ENCODE assay signal across 11 cellular contexts in the genomic region with DNA sequence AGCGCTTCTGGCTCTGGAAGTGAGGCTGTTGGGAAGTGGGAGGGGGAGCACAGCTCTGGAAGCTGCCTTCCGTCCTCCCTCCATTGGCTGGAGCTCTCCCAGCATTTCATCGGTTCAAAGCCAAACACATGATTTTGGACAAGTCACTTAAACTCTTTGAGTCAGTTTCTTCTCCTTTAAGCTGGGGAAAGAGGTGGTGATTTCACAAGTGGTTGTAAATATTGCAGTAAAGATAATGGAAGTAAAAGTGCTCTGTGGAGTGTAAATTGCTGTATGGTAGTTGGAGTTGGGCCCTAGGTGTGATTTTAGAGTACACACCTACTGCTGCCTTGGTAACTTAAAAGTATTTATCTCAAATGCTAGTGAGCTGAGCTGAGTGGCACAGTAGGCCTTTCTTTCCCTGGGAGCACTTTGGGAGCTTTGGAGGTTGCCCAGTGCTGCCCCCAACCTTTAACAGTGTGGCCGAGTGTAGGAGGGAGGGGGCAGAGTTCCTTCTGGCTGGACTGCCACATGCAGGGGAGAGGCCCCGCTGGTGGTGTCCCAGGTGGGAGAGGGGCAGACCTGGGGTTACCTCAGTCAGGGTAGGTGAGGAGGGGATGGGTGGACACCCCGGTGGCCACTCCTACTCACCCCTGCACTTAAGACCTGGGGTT. TPM values are rescaled to one million over a fixed set of nuclear protein-coding genes. Genes with fewer than 3 reads are reported as not detected.
DNase-seq lines count a peak whose midpoint lies in the region; FAIRE-seq and TF ChIP-seq lines count a peak whose summit lies in the region.
"Had no signal": no experiment of that assay in that cellular context is flagged by ENCODE, and none has a peak within 500 bp of the region (broad histone marks: within the 10 kb centered on the region; RNA-seq: fewer than 3 reads in every experiment).

No MANE protein-coding gene starts in this region.

- H3K9me3 ChIP-seq in H1 (ENCODE audit: insufficient read depth in 2 of 2, low read depth in 1 of 2, low read length in 1 of 2), result no peaks in the 10 kb centered on the region

- H2BK15ac ChIP-seq in H1 (ENCODE audit: low read length), result no peak overlapping the region

- H4K5ac ChIP-seq in H1 (ENCODE audit: insufficient read length, low read depth, low read length), result no peak overlapping the region

- H3K36me3 Mint-ChIP-seq in activated naive CD4-positive, alpha-beta T cell treated with anti-CD3 and anti-CD28 coated beads for 36 hours (ENCODE audit: low read depth), result no peaks in the 10 kb centered on the region

- H4K20me1 ChIP-seq in H1 (replicated peaks in 1 of 2; ENCODE audit: control insufficient read depth in 1 of 2, insufficient read depth in 2 of 2, low read length in 2 of 2), result peaks cover 2 to 6% of the 10 kb centered on the region in 2 experiments

- H3K4me1 ChIP-seq in H1 (replicated peaks in 1 of 4; ENCODE audit: control insufficient read depth in 3 of 4, insufficient read depth in 4 of 4, low read length in 3 of 4), result peaks cover 2 to 16% (median 6%) of the 10 kb centered on the region in 4 experiments; a peak in 5 of 7 replicates

- peak; percentile 68 for DNase-seq in MV-4-11 (lab: John Stamatoyannopoulos, UW)
- DNase-seq in H1 (ENCODE audit: low read depth in 1 of 2, low spot score in 2 of 2), result no peak
- DNase-seq in medulla oblongata (ENCODE audit: extremely low spot score), result peak; percentile 75
- DNase-seq in activated naive CD4-positive, alpha-beta T cell treated with anti-CD3 and anti-CD28 coated beads for 36 hours, result no peak
- DNase-seq in urothelium cell line (ENCODE audit: low spot score), result no peak
- DNase-seq in DMS153 (lab: John Stamatoyannopoulos, UW), result no peak
- DNase-seq in stimulated activated CD4-positive, alpha-beta T cell treated with anti-CD3 and anti-CD28 coated beads, Interleukin-15, amount 100 ng/mL, for 24 hours, result no peak
- DNase-seq: NCI-H1092 treated with DMSO at 0.1 percent for 48 hours had no signal

- CTCF ChIA-PET in H1 (lab: Charles Lee; ENCODE audit: partially characterized antibody), result interaction anchor here (0.7 to 1.5 kb wide), 7 partner anchors 9 to 56 kb away, joined by 3 to 8 read pairs (median 4); a partner anchor contains a TSS
- CTCF ChIA-PET in activated naive CD4-positive, alpha-beta T cell treated with anti-CD3 and anti-CD28 coated beads for 36 hours (lab: Charles Lee), result interaction anchor here (0.8 kb wide), 1 partner anchor 14 kb away, joined by 3 read pairs; no protein-coding TSS in a partner anchor

- H3K4me1 Mint-ChIP-seq in activated naive CD4-positive, alpha-beta T cell treated with anti-CD3 and anti-CD28 coated beads for 36 hours (ENCODE audit: low read depth), result no peaks in the 10 kb centered on the region

- TF ChIP-seq CTCF in H1 (IDR thresholded peaks at IDR 0.05; ENCODE audit: control extremely low read depth in 1 of 3, insufficient read depth in 1 of 3, low read depth in 1 of 3, low read length in 3 of 3), result no peak

- H3K23ac ChIP-seq in H1 (ENCODE audit: insufficient read length), result no peak overlapping the region

- H3K4me2 ChIP-seq in H1 (ENCODE audit: insufficient read depth in 1 of 2, low read depth in 2 of 2, low read length in 2 of 2), result no peak overlapping the region; a peak in 1 of 4 replicates

- no peak overlapping the region for H3K14ac ChIP-seq in H1 (ENCODE audit: insufficient read length)

- intact Hi-C loops in activated naive CD4-positive, alpha-beta T cell treated with anti-CD3 and anti-CD28 coated beads for 36 hours (cut with micrococcal nuclease), result no loop called here

- H3K4me3 Mint-ChIP-seq in activated naive CD4-positive, alpha-beta T cell treated with anti-CD3 and anti-CD28 coated beads for 36 hours, result no peak overlapping the region
- H3K4me3 Mint-ChIP-seq: activated T-helper 1 cell treated with anti-CD3 and anti-CD28 coated beads, Interleukin-12 subunit alpha, Interleukin-12 subunit beta, Interleukin-2, Interleukin-4 antibody, amounts not matched to agents 30 ng/mL and 10 ng/mL and 1 ng/mL, durations not matched to agents 14 hours and 24 hours and 36 hours had no signal

- no peak overlapping the region; the same call in 1 of the 2 replicates for H2BK5ac ChIP-seq in H1 (ENCODE audit: low read depth, low read length)

- peaks cover 4% of the 10 kb centered on the region for H3K27me3 Mint-ChIP-seq in activated naive CD4-positive, alpha-beta T cell treated with anti-CD3 and anti-CD28 coated beads for 36 hours (ENCODE audit: low read depth)

- TF ChIP-seq EP300 in H1 (IDR thresholded peaks at IDR 0.05; ENCODE audit: borderline replicate concordance in 1 of 2, low read depth in 2 of 2, low read length in 2 of 2), result no peak

- no peaks in the 10 kb centered on the region; the same call in 1 of the 2 replicates for H3K79me1 ChIP-seq in H1 (ENCODE audit: low read depth, low read length)

- no peak overlapping the region for H2AFZ ChIP-seq in H1 (ENCODE audit: low read length)

- H3K4ac ChIP-seq in H1 (replicated peaks; ENCODE audit: insufficient read length, low read depth, low read length), result no peak overlapping the region

- POLR2A ChIA-PET in H1 (lab: Charles Lee; ENCODE audit: partially characterized antibody), result interaction anchor here (0.6 kb wide), 2 partner anchors 8 to 105 kb away, joined by 3 read pairs; no protein-coding TSS in a partner anchor

- H3K27ac Mint-ChIP-seq in activated naive CD4-positive, alpha-beta T cell treated with anti-CD3 and anti-CD28 coated beads for 36 hours, result no peak overlapping the region
- H3K27ac Mint-ChIP-seq: activated T-helper 1 cell treated with anti-CD3 and anti-CD28 coated beads, Interleukin-12 subunit alpha, Interleukin-12 subunit beta, Interleukin-2, Interleukin-4 antibody, amounts not matched to agents 30 ng/mL and 10 ng/mL and 1 ng/mL, durations not matched to agents 14 hours and 24 hours and 36 hours had no signal

- FAIRE-seq in H1 (lab: Jason Lieb, UNC) (no peak), urothelium cell line (lab: Jason Lieb, UNC) (no peak)
- FAIRE-seq: GM19239 had no signal

- H3K79me2 ChIP-seq in H1 (ENCODE audit: control insufficient read depth in 1 of 2, insufficient read depth in 2 of 2, low read length in 2 of 2), result peaks cover 0 to 34% of the 10 kb centered on the region in 2 experiments; a peak in 2 of 4 replicates

- no peak overlapping the region for H3K27ac ChIP-seq in H1 (ENCODE audit: low read depth, low read length)
- H3K27ac ChIP-seq in temporal lobe (ENCODE audit: low read depth, low read length), result peak overlapping the region; percentile 85

- no peak overlapping the region for H3K4me3 ChIP-seq in H1 (ENCODE audit: extremely low read depth in 1 of 4, insufficient read depth in 2 of 4, low read depth in 3 of 4, low read length in 4 of 4)

- H3K9me3 Mint-ChIP-seq in activated naive CD4-positive, alpha-beta T cell treated with anti-CD3 and anti-CD28 coated beads for 36 hours, result no peaks in the 10 kb centered on the region
- H3K9me3 Mint-ChIP-seq: activated T-helper 1 cell treated with anti-CD3 and anti-CD28 coated beads, Interleukin-12 subunit alpha, Interleukin-12 subunit beta, Interleukin-2, Interleukin-4 antibody, amounts not matched to agents 30 ng/mL and 10 ng/mL and 1 ng/mL, durations not matched to agents 14 hours and 24 hours and 36 hours had no signal

- no peak for TF ChIP-seq RAD21 in H1 (IDR thresholded peaks at IDR 0.05 in 1 of 2, conservative IDR thresholded peaks at IDR 0.05 in 1 of 2; ENCODE audit: low read depth in 2 of 2, low read length in 2 of 2)

- no peak overlapping the region for H4K91ac ChIP-seq in H1 (replicated peaks; ENCODE audit: insufficient read length, low read length)

- no peaks in the 10 kb centered on the region for H3K23me2 ChIP-seq in H1 (ENCODE audit: low read depth, low read length)

- H2BK20ac ChIP-seq in H1 (ENCODE audit: low read length), result no peak overlapping the region

- no peak overlapping the region for H2BK12ac ChIP-seq in H1 (ENCODE audit: low read depth, low read length)

- H2AK5ac ChIP-seq in H1 (ENCODE audit: low read depth, low read length), result peak overlapping the region; percentile 19; the same call in 1 of the 2 replicates

- H3K36me3 ChIP-seq in H1 (ENCODE audit: control insufficient read depth in 2 of 4, insufficient read depth in 4 of 4, low read length in 3 of 4), result no peaks in the 10 kb centered on the region

- WGBS in H1 (ENCODE audit: extremely low coverage in 1 of 2, insufficient coverage in 1 of 2, insufficient read length in 1 of 2, insufficient replicate concordance in 2 of 2, low coverage in 1 of 2, low lambda C conversion rate in 2 of 2, missing lambda C conversion rate in 1 of 2), 2 experiments, result 90% methylated on average over 6 of the region's 6 CpGs; no CpG with 5 or more reads in 1 of the 2 experiments

- no peaks in the 10 kb centered on the region for H3K27me3 ChIP-seq in H1 (replicated peaks in 1 of 4; ENCODE audit: control insufficient read depth in 3 of 4, extremely low read depth in 1 of 4, insufficient read depth in 3 of 4, low read length in 3 of 4)

- H2BK120ac ChIP-seq in H1 (replicated peaks; ENCODE audit: low read depth, low read length), result no peak overlapping the region

- no peak for TF ChIP-seq POLR2A in H1 (IDR thresholded peaks at IDR 0.05; ENCODE audit: control extremely low read depth in 1 of 2, low read depth in 2 of 2, low read length in 2 of 2)

- H4K8ac ChIP-seq in H1 (ENCODE audit: extremely low read depth, insufficient read depth, low read length), result peak overlapping the region; percentile 45; the same call in 1 of the 2 replicates

- peak overlapping the region; percentile 32; the same call in 1 of the 2 replicates for H3K18ac ChIP-seq in H1 (ENCODE audit: extremely low read depth, low read length)

- no peak overlapping the region for H3K56ac ChIP-seq in H1 (replicated peaks; ENCODE audit: insufficient read length, low read depth, low read length)

- H3K9ac ChIP-seq in H1 (replicated peaks in 1 of 4; ENCODE audit: extremely low read depth in 1 of 4, low read depth in 3 of 4, low read length in 3 of 4), result no peak overlapping the region

TF ChIP-seq in H1, 55 proteins besides CTCF, POLR2A, EP300 and RAD21 (continues in another document):
- TF ChIP-seq HDAC6 (IDR thresholded peaks at IDR 0.05; ENCODE audit: low read depth, low read length), result no peak
- no peak for TF ChIP-seq RNF2 (IDR thresholded peaks at IDR 0.05; ENCODE audit: borderline replicate concordance, low read depth, low read length, missing control alignments, poor library complexity, severe bottlenecking)
- no peak for TF ChIP-seq SIRT6 (IDR thresholded peaks at IDR 0.05; ENCODE audit: low read length)
- no peak for TF ChIP-seq ASH2L (IDR thresholded peaks at IDR 0.05; ENCODE audit: low read length)

RNA-seq across cellular contexts. Expression of a gene that starts 54.7 kb away (rescaled TPM):
- 16.6 and 18.7 TPM in 2 replicates for total RNA-seq in H1 (2021; fragmentation: NEBNext Ultra II Directional; extraction: Animal tissue kit (Norgen Biotek cat#: 25700))
- 8.6 and 10.2 TPM in 2 replicates for polyA plus RNA-seq in H1 (2011; rRNA removed)
- 9.5 TPM for polyA plus RNA-seq in H1 (2011; cell fraction: cytosol; rRNA removed)
- 10.5 TPM for polyA plus RNA-seq in H1 (2011; cell fraction: nucleus; rRNA removed)
- polyA plus RNA-seq in H1 (2012, experiment 1 of 2), result 9.0 to 13.2 TPM (median 10.2 TPM) in 4 replicates
- polyA plus RNA-seq in H1 (2012, experiment 2 of 2), result 0.70 TPM
- 10.7 TPM for polyA plus RNA-seq in H1 (2013, experiment 1 of 2)
- polyA plus RNA-seq in H1 (2013, experiment 2 of 2), result 11.2 TPM
- 15.3 and 16.8 TPM in 2 replicates for polyA minus RNA-seq in H1 (2011; rRNA and poly(A)+ RNA removed)
- 8.6 TPM for polyA minus RNA-seq in H1 (2011; cell fraction: cytosol; rRNA and poly(A)+ RNA removed)
- 19.0 TPM for polyA minus RNA-seq in H1 (2011; cell fraction: nucleus; rRNA and poly(A)+ RNA removed)
- total RNA-seq in temporal lobe, result 44.5 TPM
- total RNA-seq in activated naive CD4-positive, alpha-beta T cell treated with anti-CD3 and anti-CD28 coated beads for 36 hours, result under 1 TPM; 0.14 to 0.15 TPM

Comparison
In these comparisons a context has a peak if more than half of its experiments do, and no peak if none do; other contexts are left out.
1. DNase-seq: peak in MV-4-11 (single experiment) and medulla oblongata (single experiment); none in H1 (0 of 2), activated naive CD4-positive, alpha-beta T cell treated with anti-CD3 and anti-CD28 coated beads for 36 hours (single experiment), urothelium cell line (single experiment), DMS153 (single experiment) and stimulated activated CD4-positive, alpha-beta T cell treated with anti-CD3 and anti-CD28 coated beads, Interleukin-15, amount 100 ng/mL, for 24 hours (single experiment).
2. RNA of a gene that starts 54.7 kb away (total RNA-seq): 44.5 TPM in temporal lobe (single experiment) and 16.6 to 18.7 TPM in H1; 0.14 to 0.15 TPM in activated naive CD4-positive, alpha-beta T cell treated with anti-CD3 and anti-CD28 coated beads for 36 hours; every median in the first group is over 10 times any median in the second.